8 cellular contexts compared by ENCODE assay signal in genomic region chr4:67545996-67546356, GRCh38. TPM values are rescaled to one million over a fixed set of nuclear protein-coding genes. Genes with fewer than 3 reads are reported as not detected.
DNase-seq lines count a peak whose midpoint lies in the region; ATAC-seq and TF ChIP-seq lines count a peak whose summit lies in the region.

No MANE protein-coding gene starts in this region.

- no peak overlapping the region for H3K27ac Mint-ChIP-seq in osteocyte (ENCODE audit: unreplicated experiment)

- H3K4me1 Mint-ChIP-seq in osteocyte (ENCODE audit: unreplicated experiment): peaks cover 30% of the 10 kb centered on the region

- H3K27ac ChIP-seq in coronary artery: peak overlapping the region; percentile 94

- peak overlapping the region; percentile 98 for H3K4me3 Mint-ChIP-seq in osteocyte (ENCODE audit: unreplicated experiment)

- peaks cover 12% of the 10 kb centered on the region for H3K36me3 Mint-ChIP-seq in osteocyte (ENCODE audit: unreplicated experiment)

- no peaks in the 10 kb centered on the region for H3K27me3 Mint-ChIP-seq in osteocyte (ENCODE audit: unreplicated experiment)

- ATAC-seq in HG03135 (IDR thresholded peaks at IDR 0.05; ENCODE audit: unreplicated experiment) (no peak), omental fat pad (ENCODE audit: low FRiP score) (no peak), HG03280 (IDR thresholded peaks at IDR 0.05; ENCODE audit: unreplicated experiment) (no peak)

- TF ChIP-seq CTCF in GM12865 (IDR thresholded peaks at IDR 0.05; ENCODE audit: insufficient read depth, low read depth, low read length, missing control alignments): no peak
- TF ChIP-seq CTCF in coronary artery (IDR thresholded peaks at IDR 0.05): no peak
- no peak for TF ChIP-seq CTCF in osteocyte (IDR thresholded peaks at IDR 0.05)
- TF ChIP-seq CTCF in omental fat pad (IDR thresholded peaks at IDR 0.05): no peak

- no peaks in the 10 kb centered on the region for H3K9me3 Mint-ChIP-seq in osteocyte (ENCODE audit: unreplicated experiment)

- DNase-seq in GM12865 (ENCODE audit: low read depth): peak; percentile 18
- DNase-seq in NCI-H2227 treated with DMSO at 0.1 percent for 48 hours (lab: John Stamatoyannopoulos, UW): peak; percentile 44
- DNase-seq in coronary artery (ENCODE audit: low spot score): no peak
- DNase-seq in osteocyte (ENCODE audit: extremely low spot score, unreplicated experiment): no peak
- no peak for DNase-seq in omental fat pad (ENCODE audit: low spot score)
- DNase-seq in stimulated activated CD4-positive, alpha-beta T cell treated with anti-CD3 and anti-CD28 coated beads, Interleukin-12 subunit alpha, Interleukin-12 subunit beta, amount 100 ng/mL, for 4 hours: no peak

- H3K4me3 ChIP-seq in GM12865 (ENCODE audit: low read depth, low read length): peak overlapping the region; percentile 97
- H3K4me3 ChIP-seq in coronary artery: peak overlapping the region; percentile 87

RNA-seq across cellular contexts. Expression of gene CENPC, which starts 0.7 kb away (rescaled TPM):
- 15.8 and 19.6 TPM in 2 replicates for total RNA-seq in osteocyte
- 10 to 100 TPM; 18.4 to 40.2 (median 20.5) TPM for total RNA-seq in omental fat pad

RNA-seq across cellular contexts. Expression of gene STAP1, which starts 12.6 kb away (rescaled TPM):
- total RNA-seq in osteocyte (not detected in 2 replicates), omental fat pad (under 1 TPM in 1 of 4 donors, not detected in 3; 0.56 TPM)

Comparison
In these comparisons a context has a peak if more than half of its experiments do, and no peak if none do; other contexts are left out.
1. DNase-seq: peak in GM12865 (single experiment) and NCI-H2227 treated with DMSO at 0.1 percent for 48 hours (single experiment); none in coronary artery (single experiment), osteocyte (single experiment), omental fat pad (single experiment) and stimulated activated CD4-positive, alpha-beta T cell treated with anti-CD3 and anti-CD28 coated beads, Interleukin-12 subunit alpha, Interleukin-12 subunit beta, amount 100 ng/mL, for 4 hours (single experiment).